ENCODE assay signal across 8 cellular contexts in genomic region chr1:201999625-202000238, GRCh38. TPM values are rescaled to one million over a fixed set of nuclear protein-coding genes. Genes with fewer than 3 reads are reported as not detected.
DNase-seq lines count a peak whose midpoint lies in the region; ATAC-seq and TF ChIP-seq lines count a peak whose summit lies in the region.

No MANE protein-coding gene starts in this region.

- H3K9me3 ChIP-seq in T-helper 17 cell (ENCODE audit: control insufficient read depth, low read length, poor library complexity, severe bottlenecking), result no peaks in the 10 kb centered on the region

- POLR2A ChIA-PET in GM10248 (lab: Yijun Ruan, JAX), result interaction anchor here (0.7 kb wide), 1 partner anchor 1030 kb away, joined by 3 read pairs; no protein-coding TSS in a partner anchor

- no peaks in the 10 kb centered on the region for H3K9me3 Mint-ChIP-seq in nephron

- H3K4me3 ChIP-seq in epithelial cell of proximal tubule (ENCODE audit: low read depth, low read length), result no peak overlapping the region

- H3K36me3 Mint-ChIP-seq in T-helper 17 cell (ENCODE audit: low read depth) (peaks cover 8% of the 10 kb centered on the region), nephron (ENCODE audit: low read depth) (peaks cover 86% of the 10 kb centered on the region)

- H3K27ac Mint-ChIP-seq in T-helper 17 cell, result no peak overlapping the region
- H3K27ac Mint-ChIP-seq in nephron, result peak overlapping the region in 1 of 3 experiments; percentile 29

- ATAC-seq in T-helper 17 cell (peak; percentile 80), GM18517 (IDR thresholded peaks at IDR 0.05; ENCODE audit: unreplicated experiment) (no peak)

- DNase-seq in A172 (ENCODE audit: low spot score) (peak; percentile 68), GM10248 (ENCODE audit: extremely low spot score) (peak; percentile 67), NCI-H1694 treated with DMSO at 0.1 percent for 48 hours (lab: John Stamatoyannopoulos, UW) (peak; percentile 89), T-helper 17 cell (no peak), epithelial cell of proximal tubule (ENCODE audit: low read depth) (no peak)
- no peak for DNase-seq in activated CD8-positive, alpha-beta memory T cell treated with anti-CD3 and anti-CD28 coated beads, Interleukin-2, amount 50 U/mL, for 48 hours

- H3K4me1 Mint-ChIP-seq in T-helper 17 cell (no peaks in the 10 kb centered on the region), nephron (no peaks in the 10 kb centered on the region)

- H3K27me3 Mint-ChIP-seq in T-helper 17 cell (no peaks in the 10 kb centered on the region), nephron (ENCODE audit: low read depth) (no peaks in the 10 kb centered on the region)

- TF ChIP-seq CTCF in GM10248 (IDR thresholded peaks at IDR 0.05; ENCODE audit: control extremely low read depth, extremely low read depth, low read depth, missing control alignments) (peak; percentile 65), epithelial cell of proximal tubule (conservative IDR thresholded peaks at IDR 0.05; ENCODE audit: low read depth, low read length) (peak; percentile 86), nephron (IDR thresholded peaks at IDR 0.05; ENCODE audit: unreplicated experiment in 3 of 3) (peak; percentile 56 to 69 (median 63))

- CTCF ChIA-PET in GM10248 (lab: Yijun Ruan, JAX), result interaction anchor here (0.6 to 6.5 kb wide), 45 partner anchors 9 to 1148 kb away, joined by 3 to 86 read pairs (median 4); partner anchors contain the start of genes ELF3, GPR37L1, PTPN7 and RNPEP

- H3K4me3 Mint-ChIP-seq in T-helper 17 cell, result no peak overlapping the region
- H3K4me3 Mint-ChIP-seq in nephron, result no peak overlapping the region

RNA-seq across cellular contexts. Expression of gene ELF3, which starts 10.7 kb away (rescaled TPM):
- total RNA-seq in A172 (2014; rRNA removed; shearing (Covaris generic)), result 8.9 and 39.4 TPM in 2 replicates
- 1 to 10 TPM; 1.6 to 2.0 TPM for total RNA-seq in T-helper 17 cell
- total RNA-seq in epithelial cell of proximal tubule, result 70.2 and 265 TPM in 2 replicates

RNA-seq across cellular contexts. Expression of gene RNPEP, which starts 17.3 kb away (rescaled TPM):
- 112 and 125 TPM in 2 replicates for total RNA-seq in A172 (2014; rRNA removed; shearing (Covaris generic))
- 10 to 100 TPM; 21.4 to 28.6 TPM for total RNA-seq in T-helper 17 cell
- 81.8 and 124 TPM in 2 replicates for total RNA-seq in epithelial cell of proximal tubule

RNA-seq across cellular contexts. Expression of gene TIMM17A, which starts 44.4 kb away (rescaled TPM):
- 221 and 246 TPM in 2 replicates for total RNA-seq in A172 (2014; rRNA removed; shearing (Covaris generic))
- total RNA-seq in T-helper 17 cell (10 to 100 TPM; 36.8 to 48.4 TPM), epithelial cell of proximal tubule (59.6 and 81.5 TPM in 2 replicates)

RNA-seq across cellular contexts. Expression of gene LMOD1, which starts 53.4 kb away (rescaled TPM):
- total RNA-seq in A172 (2014; rRNA removed; shearing (Covaris generic)), result not detected in 2 replicates
- total RNA-seq in T-helper 17 cell (not detected), epithelial cell of proximal tubule (not detected in 2 replicates)

Comparison
In these comparisons a context has a peak if more than half of its experiments do, and no peak if none do; other contexts are left out.
1. DNase-seq: peak in A172 (single experiment), GM10248 (single experiment) and NCI-H1694 treated with DMSO at 0.1 percent for 48 hours (single experiment); none in T-helper 17 cell (0 of 3), epithelial cell of proximal tubule (single experiment) and activated CD8-positive, alpha-beta memory T cell treated with anti-CD3 and anti-CD28 coated beads, Interleukin-2, amount 50 U/mL, for 48 hours (single experiment).
2. Peak in every context shown above with its lines, with median percentiles within 50 percentile points of each other: CTCF ChIP-seq.